Comparison of ENCODE assay signal across 1 cellular context in genomic region chr1:7429290-7429689, GRCh38.
A peak's percentile ranks its signal among the peaks of the same experiment; 100 is the strongest.
TF ChIP-seq lines count a peak whose summit lies in the region.

No MANE protein-coding gene starts in this region.

TF ChIP-seq in HEK293, 187 proteins besides CTCF, POLR2A, EP300 and RAD21 (continued from another document):
- TF ChIP-seq ZNF155 (tag by site-specific recombination; IDR thresholded peaks at IDR 0.05) = no peak
- TF ChIP-seq ZNF335 (tag by site-specific recombination; conservative IDR thresholded peaks at IDR 0.05) = no peak
- no peak for TF ChIP-seq ZNF561 (tag by site-specific recombination; IDR thresholded peaks at IDR 0.05; ENCODE audit: borderline replicate concordance)
- TF ChIP-seq ZNF140 (tag by site-specific recombination; IDR thresholded peaks at IDR 0.05) = no peak
- TF ChIP-seq HOXC10 (CRISPR knock-in tag; IDR thresholded peaks at IDR 0.05) = no peak
- TF ChIP-seq ZNF571 (tag by site-specific recombination; IDR thresholded peaks at IDR 0.05) = no peak
- peak; percentile 93 for TF ChIP-seq ZNF513 (tag by site-specific recombination; IDR thresholded peaks at IDR 0.05)
- no peak for TF ChIP-seq ZNF791 (tag by site-specific recombination; IDR thresholded peaks at IDR 0.05)
